In the genomic region with DNA sequence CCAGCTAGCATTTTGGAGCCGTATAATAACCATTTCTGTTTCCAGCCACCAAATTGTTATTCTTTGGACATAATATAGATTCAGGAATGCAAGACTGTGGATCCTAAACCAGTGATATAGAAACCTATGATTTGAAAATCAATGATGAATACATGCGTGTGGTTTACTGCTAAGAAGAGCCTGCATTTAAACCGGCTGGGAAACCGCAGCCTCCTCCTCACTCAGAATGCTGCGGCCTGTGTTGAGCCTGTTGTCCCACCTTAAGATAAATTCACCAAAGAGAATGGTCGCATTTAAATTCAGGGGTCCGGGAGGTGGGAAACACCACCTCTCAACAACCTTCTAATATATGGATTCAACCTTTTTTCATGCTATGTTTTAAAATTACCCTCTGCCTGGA, we compare ENCODE assay signal across 11 cellular contexts.
DNase-seq lines count a peak whose midpoint lies in the region; ATAC-seq and TF ChIP-seq lines count a peak whose summit lies in the region.
"Had no signal": no experiment of that assay in that cellular context is flagged by ENCODE, and none has a peak within 500 bp of the region (broad histone marks: within the 10 kb centered on the region; RNA-seq: fewer than 3 reads in every experiment).

No MANE protein-coding gene starts in this region.

- no peaks in the 10 kb centered on the region for H3K27me3 ChIP-seq in thoracic aorta (replicated peaks; ENCODE audit: insufficient read depth)

- H3K27ac ChIP-seq in angular gyrus (ENCODE audit: low read depth, low read length) = peak overlapping the region; percentile 61
- H3K27ac ChIP-seq in thoracic aorta = peak overlapping the region; percentile 71 to 85

- H3K4me3 ChIP-seq in thoracic aorta = peak overlapping the region; percentile 60

- H3K4me1 ChIP-seq in thoracic aorta (ENCODE audit: control insufficient read depth in 1 of 2, low read depth in 2 of 2) = peaks cover 47 to 70% of the 10 kb centered on the region in 2 donors

- ATAC-seq in Right ventricle myocardium superior (ENCODE audit: poor library complexity) = peak; percentile 33
- no peak for ATAC-seq in left ventricle myocardium superior
- ATAC-seq in HG03571 (IDR thresholded peaks at IDR 0.05; ENCODE audit: unreplicated experiment) = peak; percentile 19
- ATAC-seq in thoracic aorta (ENCODE audit: insufficient number of reproducible peaks, low FRiP score, low read depth) = no peak
- no peak for ATAC-seq in HG02610 (IDR thresholded peaks at IDR 0.05; ENCODE audit: unreplicated experiment)
- ATAC-seq in GM21737 (IDR thresholded peaks at IDR 0.05; ENCODE audit: unreplicated experiment) = no peak
- ATAC-seq: sciatic nerve had no signal

- no peaks in the 10 kb centered on the region for H3K9me3 ChIP-seq in thoracic aorta

- DNase-seq in Right ventricle myocardium superior (no peak), left ventricle myocardium superior (no peak), thoracic aorta (ENCODE audit: low spot score) (no peak), NCI-H146 treated with DMSO at 0.1 percent for 48 hours (lab: John Stamatoyannopoulos, UW; ENCODE audit: unreplicated experiment) (no peak)
- DNase-seq: activated naive CD4-positive, alpha-beta T cell; NCI-H774 had no signal

- intact Hi-C loops in Right ventricle myocardium superior (cut with DNase I) = loop anchor here (5.0 to 10.0 kb wide), 2 partner anchors 147 to 1530 kb away; partner anchors contain the start of gene MEF2C
- intact Hi-C loops in left ventricle myocardium superior (cut with micrococcal nuclease) = loop anchor here (5.0 to 10.0 kb wide), 2 partner anchors 50 to 147 kb away; partner anchors contain the start of gene MEF2C

- no peaks in the 10 kb centered on the region for H3K36me3 ChIP-seq in thoracic aorta

- no peak for TF ChIP-seq CTCF in thoracic aorta (IDR thresholded peaks at IDR 0.05)

Comparison
In these comparisons a context has a peak if more than half of its experiments do, and no peak if none do; other contexts are left out.
1. ATAC-seq: peak in Right ventricle myocardium superior (single experiment) and HG03571 (single experiment); none in left ventricle myocardium superior (single experiment), thoracic aorta (single experiment), HG02610 (single experiment) and GM21737 (single experiment).